In the genomic region with DNA sequence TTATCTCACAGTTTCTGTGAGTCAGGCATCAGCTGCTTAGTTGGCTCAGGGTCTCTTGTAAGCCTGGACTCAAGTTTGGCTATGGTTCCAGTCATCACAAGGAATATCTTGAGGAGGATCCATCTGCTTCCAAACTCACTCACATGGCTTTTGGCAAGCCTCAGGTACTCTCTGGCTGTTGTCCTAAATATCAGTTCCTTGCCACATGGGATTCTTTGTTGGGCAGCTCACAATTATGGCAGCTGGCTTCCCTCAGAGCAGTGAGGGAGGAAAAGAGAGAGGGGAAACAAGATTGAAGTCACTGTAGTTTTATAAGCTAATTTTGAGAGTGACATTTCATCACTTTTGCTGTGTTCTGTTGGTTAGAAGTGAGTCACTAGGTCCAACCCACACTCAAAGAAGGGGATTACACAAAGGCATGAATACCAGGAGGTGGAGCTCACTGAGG, we compare ENCODE assay signal across 11 cellular contexts.
A peak's percentile ranks its signal among the peaks of the same experiment; 100 is the strongest.
DNase-seq lines count a peak whose midpoint lies in the region; TF ChIP-seq lines count a peak whose summit lies in the region.
"Had no signal": no experiment of that assay in that cellular context is flagged by ENCODE, and none has a peak within 500 bp of the region (broad histone marks: within the 10 kb centered on the region; RNA-seq: fewer than 3 reads in every experiment).

No MANE protein-coding gene starts in this region.

- no peaks in the 10 kb centered on the region for H3K4me1 ChIP-seq in endodermal cell (ENCODE audit: control insufficient read depth, insufficient read depth, low read length)

- H3K4me1 Mint-ChIP-seq in endodermal cell: peaks cover 19% of the 10 kb centered on the region

- H3K9me3 Mint-ChIP-seq in endodermal cell: no peaks in the 10 kb centered on the region

- no peaks in the 10 kb centered on the region for H3K9me3 ChIP-seq in endodermal cell (ENCODE audit: control insufficient read depth, low read length)
- H3K9me3 ChIP-seq: thoracic aorta had no signal

- H3K4me3 Mint-ChIP-seq in endodermal cell: no peak overlapping the region

- in situ Hi-C loops in ACHN (cut with HindIII; ENCODE audit: low pct_ligation_motif_present, low pct_unique_long_range_greater_than_20kb, low sequenced_read_pairs): no loop called here

- H3K9ac ChIP-seq in endodermal cell (ENCODE audit: extremely low read depth, low read length, poor library complexity, severe bottlenecking): no peak overlapping the region

- POLR2A ChIA-PET in HEK293T (lab: Yijun Ruan, JAX): no interaction called here

- H3K27ac Mint-ChIP-seq in endodermal cell: peak overlapping the region; percentile 33

- CTCF ChIA-PET in HEK293T (lab: Yijun Ruan, JAX): no interaction called here

- H3K27me3 ChIP-seq in endodermal cell (ENCODE audit: control insufficient read depth, insufficient read depth, low read length, poor library complexity, severe bottlenecking): no peaks in the 10 kb centered on the region

- H3K4me3 ChIP-seq in endodermal cell (ENCODE audit: low read length): no peak overlapping the region
- no peak overlapping the region for H3K4me3 ChIP-seq in skeletal muscle cell (ENCODE audit: low read depth, low read length)
- H3K4me3 ChIP-seq: thoracic aorta had no signal

- TF ChIP-seq CTCF in endodermal cell (conservative IDR thresholded peaks at IDR 0.05): no peak

- no peaks in the 10 kb centered on the region for H3K36me3 Mint-ChIP-seq in endodermal cell (ENCODE audit: low read depth)

- peaks cover 7% of the 10 kb centered on the region for H3K27me3 Mint-ChIP-seq in endodermal cell (ENCODE audit: insufficient read depth)

- H3K36me3 ChIP-seq in endodermal cell (ENCODE audit: control insufficient read depth, insufficient read depth, low read length): no peaks in the 10 kb centered on the region
- H3K36me3 ChIP-seq: thoracic aorta had no signal

- DNase-seq in NOMO-1 treated with DMSO at 0.1 percent for 48 hours (lab: John Stamatoyannopoulos, UW; ENCODE audit: unreplicated experiment) (peak; percentile 62), NOMO-1 treated with dmso at 0.1 percent for 144 hours (lab: John Stamatoyannopoulos, UW; ENCODE audit: unreplicated experiment) (no peak), NCI-H69 (lab: John Stamatoyannopoulos, UW) (peak; percentile 55), endodermal cell (no peak), skeletal muscle cell (ENCODE audit: low read depth) (peak; percentile 53), ACHN (no peak), HEK293T (ENCODE audit: extremely low spot score) (no peak), NCI-H2227 treated with DMSO at 0.1 percent for 48 hours (lab: John Stamatoyannopoulos, UW) (no peak)
- DNase-seq: activated CD4-positive, alpha-beta T cell treated with anti-CD3 and anti-CD28 coated beads for 4 hours; NCI-H526 treated with DMSO at 0.1 percent for 48 hours had no signal

- H3K27ac ChIP-seq in endodermal cell (ENCODE audit: low read depth, low read length): no peak overlapping the region
- H3K27ac ChIP-seq: thoracic aorta had no signal

TF ChIP-seq in HEK293T, 16 proteins besides CTCF, POLR2A, EP300 and RAD21:
- TF ChIP-seq HDGF (IDR thresholded peaks at IDR 0.05; ENCODE audit: borderline replicate concordance) (no peak), SP1 (IDR thresholded peaks at IDR 0.05) (no peak), SUZ12 (IDR thresholded peaks at IDR 0.05) (no peak), FOXM1 (IDR thresholded peaks at IDR 0.05; ENCODE audit: borderline replicate concordance) (no peak), ZNF384 (IDR thresholded peaks at IDR 0.05) (no peak), BHLHE40 (IDR thresholded peaks at IDR 0.05; ENCODE audit: borderline replicate concordance) (no peak), ARNT (IDR thresholded peaks at IDR 0.05) (no peak), CTBP1 (IDR thresholded peaks at IDR 0.05; ENCODE audit: borderline replicate concordance) (no peak), NFRKB (IDR thresholded peaks at IDR 0.05) (no peak), L3MBTL2 (conservative IDR thresholded peaks at IDR 0.05) (no peak), FOXK2 (IDR thresholded peaks at IDR 0.05) (no peak), LEF1 (IDR thresholded peaks at IDR 0.05; ENCODE audit: borderline replicate concordance) (no peak)
- TF ChIP-seq, protein P1, sequence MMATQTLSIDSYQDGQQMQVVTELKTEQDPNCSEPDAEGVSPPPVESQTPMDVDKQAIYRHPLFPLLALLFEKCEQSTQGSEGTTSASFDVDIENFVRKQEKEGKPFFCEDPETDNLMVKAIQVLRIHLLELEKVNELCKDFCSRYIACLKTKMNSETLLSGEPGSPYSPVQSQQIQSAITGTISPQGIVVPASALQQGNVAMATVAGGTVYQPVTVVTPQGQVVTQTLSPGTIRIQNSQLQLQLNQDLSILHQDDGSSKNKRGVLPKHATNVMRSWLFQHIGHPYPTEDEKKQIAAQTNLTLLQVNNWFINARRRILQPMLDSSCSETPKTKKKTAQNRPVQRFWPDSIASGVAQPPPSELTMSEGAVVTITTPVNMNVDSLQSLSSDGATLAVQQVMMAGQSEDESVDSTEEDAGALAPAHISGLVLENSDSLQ (IDR thresholded peaks at IDR 0.05): no peak
TF ChIP-seq in HEK293T: peak in this region for 0.

Comparison
In these comparisons a context has a peak if more than half of its experiments do, and no peak if none do; other contexts are left out.
1. DNase-seq: peak in NOMO-1 treated with DMSO at 0.1 percent for 48 hours (single experiment), NCI-H69 (single experiment) and skeletal muscle cell (single experiment); none in NOMO-1 treated with dmso at 0.1 percent for 144 hours (single experiment), endodermal cell (single experiment), ACHN (single experiment), HEK293T (single experiment) and NCI-H2227 treated with DMSO at 0.1 percent for 48 hours (single experiment).